ENCODE assay signal across 8 cellular contexts in genomic region chr11:33808228-33808828, GRCh38. TPM values are rescaled to one million over a fixed set of nuclear protein-coding genes. Genes with fewer than 3 reads are reported as not detected.
A peak's percentile ranks its signal among the peaks of the same experiment; 100 is the strongest.
DNase-seq lines count a peak whose midpoint lies in the region; TF ChIP-seq lines count a peak whose summit lies in the region.

No MANE protein-coding gene starts in this region.

- H3K36me3 ChIP-seq in GM23248 (ENCODE audit: low read depth) (no peaks in the 10 kb centered on the region), cardiac muscle cell (no peaks in the 10 kb centered on the region), uterus (no peaks in the 10 kb centered on the region)

- intact Hi-C loops in uterus (cut with DNase I; ENCODE audit: low total_unique reads) = no loop called here

- no peak for TF ChIP-seq POLR2A in uterus (IDR thresholded peaks at IDR 0.05)

- no peaks in the 10 kb centered on the region for H3K79me2 ChIP-seq in GM23248 (ENCODE audit: insufficient read depth)

- H3K9me2 ChIP-seq in GM23248 (ENCODE audit: insufficient read depth) = no peaks in the 10 kb centered on the region

- no peak overlapping the region for H3K4me3 ChIP-seq in GM23248
- no peak overlapping the region for H3K4me3 ChIP-seq in cardiac muscle cell
- H3K4me3 ChIP-seq in uterus = no peak overlapping the region

- no peaks in the 10 kb centered on the region for H3K9me3 Mint-ChIP-seq in activated naive CD8-positive, alpha-beta T cell treated with anti-CD3 and anti-CD28 coated beads for 36 hours
- H3K9me3 Mint-ChIP-seq in progenitor cell of endocrine pancreas (ENCODE audit: low read depth) = no peaks in the 10 kb centered on the region

- no peak overlapping the region for H3K9ac ChIP-seq in GM23248

- no peak overlapping the region for H3K4me2 ChIP-seq in GM23248 (ENCODE audit: unreplicated experiment)

- no peaks in the 10 kb centered on the region for H3K4me1 Mint-ChIP-seq in activated naive CD8-positive, alpha-beta T cell treated with anti-CD3 and anti-CD28 coated beads for 36 hours
- H3K4me1 Mint-ChIP-seq in progenitor cell of endocrine pancreas (ENCODE audit: low read depth) = no peaks in the 10 kb centered on the region

- H3K27ac ChIP-seq in GM23248 (no peak overlapping the region), cardiac muscle cell (no peak overlapping the region), uterus (no peak overlapping the region)

- no peak overlapping the region for H3K4me3 Mint-ChIP-seq in activated naive CD8-positive, alpha-beta T cell treated with anti-CD3 and anti-CD28 coated beads for 36 hours
- no peak overlapping the region for H3K4me3 Mint-ChIP-seq in progenitor cell of endocrine pancreas (ENCODE audit: low read depth)

- no peaks in the 10 kb centered on the region for H3K36me3 Mint-ChIP-seq in activated naive CD8-positive, alpha-beta T cell treated with anti-CD3 and anti-CD28 coated beads for 36 hours
- no peaks in the 10 kb centered on the region for H3K36me3 Mint-ChIP-seq in progenitor cell of endocrine pancreas (ENCODE audit: insufficient read depth)

- H3K4me1 ChIP-seq in GM23248 (ENCODE audit: insufficient read depth) (no peaks in the 10 kb centered on the region), cardiac muscle cell (ENCODE audit: low read depth) (no peaks in the 10 kb centered on the region), uterus (no peaks in the 10 kb centered on the region)

- H3K27me3 Mint-ChIP-seq in activated naive CD8-positive, alpha-beta T cell treated with anti-CD3 and anti-CD28 coated beads for 36 hours = peaks cover 15% of the 10 kb centered on the region
- H3K27me3 Mint-ChIP-seq in progenitor cell of endocrine pancreas = peaks cover 52% of the 10 kb centered on the region

- H3K9me3 ChIP-seq in GM23248 (ENCODE audit: low read depth) (no peaks in the 10 kb centered on the region), cardiac muscle cell (ENCODE audit: low read depth) (no peaks in the 10 kb centered on the region), uterus (no peaks in the 10 kb centered on the region)

- no peak overlapping the region for H3K27ac Mint-ChIP-seq in activated naive CD8-positive, alpha-beta T cell treated with anti-CD3 and anti-CD28 coated beads for 36 hours
- H3K27ac Mint-ChIP-seq in progenitor cell of endocrine pancreas = no peak overlapping the region

- H3K27me3 ChIP-seq in GM23248 (replicated peaks; ENCODE audit: insufficient read depth) (no peaks in the 10 kb centered on the region), cardiac muscle cell (peaks cover 51% of the 10 kb centered on the region), uterus (no peaks in the 10 kb centered on the region)

- peak; percentile 68 for DNase-seq in COR-L47 (lab: John Stamatoyannopoulos, UW)
- DNase-seq in GM23248 = peak; percentile 77
- DNase-seq in NCI-H1105 treated with DMSO at 0.1 percent for 48 hours (lab: John Stamatoyannopoulos, UW) = peak; percentile 70
- DNase-seq in SKM-1 (lab: John Stamatoyannopoulos, UW; ENCODE audit: unreplicated experiment) = peak; percentile 16
- DNase-seq in activated naive CD8-positive, alpha-beta T cell treated with anti-CD3 and anti-CD28 coated beads for 36 hours = peak; percentile 72
- DNase-seq in cardiac muscle cell (ENCODE audit: low read depth in 1 of 2, low spot score in 1 of 2) = peak; percentile 85 to 87
- peak; percentile 85 for DNase-seq in progenitor cell of endocrine pancreas (ENCODE audit: low spot score, unreplicated experiment)
- DNase-seq in uterus = peak; percentile 83 to 86

- no peak overlapping the region for H2AFZ ChIP-seq in GM23248

- in situ Hi-C loops in GM23248 (cut with MboI) = no loop called here

- H4K20me1 ChIP-seq in GM23248 (ENCODE audit: insufficient read depth) = no peaks in the 10 kb centered on the region

- 20 to 21% methylated on average over 12 of the region's 12 CpGs for WGBS in GM23248 (ENCODE audit: low coverage in 1 of 2, low lambda C conversion rate in 2 of 2, missing lambda C conversion rate in 2 of 2), 2 experiments

- TF ChIP-seq CTCF in cardiac muscle cell (IDR thresholded peaks at IDR 0.05; ENCODE audit: low read depth, low read length) (peak; percentile 89), progenitor cell of endocrine pancreas (IDR thresholded peaks at IDR 0.05; ENCODE audit: unreplicated experiment) (peak; percentile 95), uterus (IDR thresholded peaks at IDR 0.05) (peak; percentile 86 to 91 (median 88))

- no peaks in the 10 kb centered on the region for H3F3A ChIP-seq in GM23248 (ENCODE audit: insufficient read depth)

RNA-seq across cellular contexts. Expression of gene FBXO3, which starts 34.0 kb away (rescaled TPM):
- 44.6 and 72.2 TPM in 2 replicates for total RNA-seq in GM23248 (2014; rRNA removed; shearing (Covaris generic))
- polyA plus RNA-seq in GM23248 (2016; fragmentation: Nextera tagmentation; extraction: Ambion mirVana) = 37.8 and 38.7 TPM in 2 replicates
- total RNA-seq in activated naive CD8-positive, alpha-beta T cell treated with anti-CD3 and anti-CD28 coated beads for 36 hours = 10 to 100 TPM; 10.1 to 13.2 TPM
- 36.1 and 38.2 TPM in 2 replicates for total RNA-seq in cardiac muscle cell
- polyA plus RNA-seq in cardiac muscle cell = 31.1 and 34.4 TPM in 2 replicates
- total RNA-seq in progenitor cell of endocrine pancreas = 31.9 and 37.2 TPM in 2 replicates
- 10 to 100 TPM; 12.0 to 92.7 (median 47.8) TPM for total RNA-seq in uterus

Comparison
In these comparisons a context has a peak if more than half of its experiments do, and no peak if none do; other contexts are left out.
1. DNase-seq: peak in every context shown above with its lines; median percentile 86 in cardiac muscle cell; 85 in progenitor cell of endocrine pancreas; 84 in uterus; 77 in GM23248; 72 in activated naive CD8-positive, alpha-beta T cell treated with anti-CD3 and anti-CD28 coated beads for 36 hours; 70 in NCI-H1105 treated with DMSO at 0.1 percent for 48 hours; 68 in COR-L47; 16 in SKM-1.